14 cellular contexts compared by ENCODE assay signal in the genomic region with DNA sequence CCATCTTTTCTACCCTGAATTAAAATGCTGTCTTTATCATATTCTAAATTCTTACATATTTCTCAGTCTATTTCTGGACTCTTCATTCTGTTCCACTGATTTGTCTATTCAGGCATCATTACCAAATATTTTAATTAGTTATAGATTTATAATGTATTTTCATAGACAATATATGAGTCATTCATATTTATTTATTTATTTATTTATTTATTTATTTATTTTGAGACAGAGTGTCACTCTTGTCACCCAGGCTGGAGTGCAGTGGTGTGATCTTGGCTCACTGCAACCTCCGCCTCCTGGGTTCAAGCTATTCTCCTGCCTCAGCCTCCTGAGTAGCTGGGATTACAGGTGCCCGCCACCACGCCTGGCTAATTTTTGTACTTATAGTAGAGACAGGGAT. TPM values are rescaled to one million over a fixed set of nuclear protein-coding genes. Genes with fewer than 3 reads are reported as not detected.
"Had no signal": no experiment of that assay in that cellular context is flagged by ENCODE, and none has a peak within 500 bp of the region (broad histone marks: within the 10 kb centered on the region; RNA-seq: fewer than 3 reads in every experiment).

No MANE protein-coding gene starts in this region.

RNA-seq across cellular contexts. Expression of gene C9orf57, which starts 35.1 kb away (rescaled TPM):
- total RNA-seq: stomach, subcutaneous adipose tissue, suprapubic skin, temporal lobe, thoracic aorta, thyroid gland, tibial nerve, transverse colon, upper lobe of left lung, upper lobe of right lung, ureter, urinary bladder, uterus, vagina had no signal
- polyA plus RNA-seq: stomach, urinary bladder had no signal

RNA-seq across cellular contexts. Expression of gene GDA, which starts 53.7 kb away (rescaled TPM):
- total RNA-seq: thoracic aorta, vagina had no signal
